In the genomic region with DNA sequence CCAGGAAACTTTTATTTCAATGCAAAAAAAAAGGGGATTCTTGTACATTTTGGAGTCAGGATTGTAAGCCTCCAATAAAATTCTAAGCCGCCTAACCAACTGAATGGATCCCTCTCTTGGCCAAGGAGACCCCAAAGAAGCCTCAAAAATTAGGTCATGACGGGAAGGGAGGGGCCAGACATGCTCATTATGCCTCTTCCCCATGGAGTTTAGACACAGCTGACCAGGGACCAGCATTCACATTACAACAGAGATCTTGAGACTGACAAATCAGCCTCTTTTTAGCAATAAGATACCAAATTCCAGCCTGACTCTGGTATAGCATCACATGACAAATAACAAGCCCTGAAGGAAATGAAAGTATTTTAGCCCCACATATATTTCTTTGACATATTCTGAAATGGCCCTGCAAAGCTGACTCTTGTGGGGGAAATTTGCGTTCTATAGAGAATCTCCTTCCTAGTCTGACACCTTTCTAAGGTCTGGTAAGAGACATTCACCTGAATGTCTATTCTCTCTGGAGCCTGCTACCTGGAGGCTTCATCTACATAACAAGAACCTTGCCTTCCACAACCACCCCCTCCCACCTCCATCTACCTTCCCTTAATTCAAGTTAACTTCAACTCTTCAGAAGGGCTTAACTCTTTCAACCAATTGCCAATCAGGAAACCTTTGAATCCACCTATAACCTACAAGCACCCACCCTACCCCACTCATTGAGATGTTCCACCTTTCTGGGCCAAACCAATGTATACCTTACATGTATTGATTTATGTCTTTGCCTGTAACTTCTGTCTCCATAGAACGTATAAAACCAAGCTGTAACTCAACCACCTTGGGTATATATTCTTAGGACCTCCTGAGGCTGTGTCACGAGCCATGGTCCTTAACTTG, we compare ENCODE assay signal across 1 cellular context.
TF ChIP-seq lines count a peak whose summit lies in the region.

No MANE protein-coding gene starts in this region.

TF ChIP-seq in WTC11, 78 proteins besides CTCF, POLR2A, EP300 and RAD21:
- no peak for TF ChIP-seq ZNF396 (CRISPR knock-in tag; IDR thresholded peaks at IDR 0.05; ENCODE audit: borderline replicate concordance)
- no peak for TF ChIP-seq NR2C2 (CRISPR knock-in tag; IDR thresholded peaks at IDR 0.05)
- TF ChIP-seq TCF7 (CRISPR knock-in tag; IDR thresholded peaks at IDR 0.05; ENCODE audit: low read depth) = no peak
- TF ChIP-seq TEAD1 (CRISPR knock-in tag; IDR thresholded peaks at IDR 0.05) = no peak
- TF ChIP-seq ATF1 (CRISPR knock-in tag; IDR thresholded peaks at IDR 0.05) = no peak
- TF ChIP-seq ZNF232 (CRISPR knock-in tag; IDR thresholded peaks at IDR 0.05) = no peak
- no peak for TF ChIP-seq CREM (CRISPR knock-in tag; IDR thresholded peaks at IDR 0.05)
- no peak for TF ChIP-seq TP53 (CRISPR knock-in tag; IDR thresholded peaks at IDR 0.05)
- no peak for TF ChIP-seq ATF6 (CRISPR knock-in tag; IDR thresholded peaks at IDR 0.05)
- TF ChIP-seq SMAD3 (CRISPR knock-in tag; IDR thresholded peaks at IDR 0.05; ENCODE audit: borderline replicate concordance) = no peak
- TF ChIP-seq PRDM15 (CRISPR knock-in tag; IDR thresholded peaks at IDR 0.05) = no peak
- no peak for TF ChIP-seq ZNF121 (CRISPR knock-in tag; IDR thresholded peaks at IDR 0.05)
